In the genomic region with DNA sequence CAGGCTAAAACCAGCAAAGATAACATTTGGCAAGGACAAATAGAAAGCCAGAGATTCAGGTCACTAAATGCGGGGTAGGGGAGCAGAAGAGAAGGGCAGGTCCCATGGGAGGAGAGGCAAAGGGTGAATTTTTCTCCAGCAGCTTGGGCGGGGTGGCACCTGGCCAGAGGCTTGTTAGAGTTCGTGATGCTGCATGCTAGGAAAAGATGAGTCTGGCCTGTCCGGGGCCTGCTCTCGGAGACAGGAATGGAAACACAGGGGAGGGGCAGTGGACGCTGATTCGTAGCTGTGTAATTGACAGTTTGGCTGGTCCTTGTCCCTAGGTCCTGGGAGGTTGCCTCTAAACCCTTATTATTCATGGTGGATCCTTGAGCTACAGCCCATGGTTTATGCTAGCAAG, we compare ENCODE assay signal across 14 cellular contexts. TPM values are rescaled to one million over a fixed set of nuclear protein-coding genes. Genes with fewer than 3 reads are reported as not detected.
A peak's percentile ranks its signal among the peaks of the same experiment; 100 is the strongest.
DNase-seq lines count a peak whose midpoint lies in the region; ATAC-seq and TF ChIP-seq lines count a peak whose summit lies in the region.
"Had no signal": no experiment of that assay in that cellular context is flagged by ENCODE, and none has a peak within 500 bp of the region (broad histone marks: within the 10 kb centered on the region; RNA-seq: fewer than 3 reads in every experiment).

No MANE protein-coding gene starts in this region.

- H3K36me3 Mint-ChIP-seq in mesothelial cell of epicardium, result peaks cover 3% of the 10 kb centered on the region

- H3F3A ChIP-seq in MM.1S (ENCODE audit: insufficient read depth, low read length), result no peaks in the 10 kb centered on the region

- 0 out of 2 replicates have a peak overlapping the region, but pooled peaks have one; percentile 23 for H2AFZ ChIP-seq in MM.1S (ENCODE audit: low read length)

- H3K4me1 Mint-ChIP-seq in mesothelial cell of epicardium, result peaks cover 22% of the 10 kb centered on the region

- TF ChIP-seq POLR2A in esophagus muscularis mucosa (IDR thresholded peaks at IDR 0.05; ENCODE audit: low read depth) (no peak), suprapubic skin (IDR thresholded peaks at IDR 0.05) (no peak)

- H3K27ac Mint-ChIP-seq in mesothelial cell of epicardium, result peak overlapping the region; percentile 68
- H3K27ac Mint-ChIP-seq: activated T-helper 1 cell treated with anti-CD3 and anti-CD28 coated beads, Interleukin-12 subunit alpha, Interleukin-12 subunit beta, Interleukin-2, Interleukin-4 antibody, amounts not matched to agents 30 ng/mL and 10 ng/mL and 1 ng/mL, durations not matched to agents 14 hours and 24 hours and 36 hours had no signal

- H3K9me2 ChIP-seq in MM.1S (replicated peaks; ENCODE audit: insufficient read depth, low read length), result no peaks in the 10 kb centered on the region

- WGBS in esophagus muscularis mucosa, result 44% methylated on average over 7 of the region's 7 CpGs
- 35% methylated on average over 7 of the region's 7 CpGs for WGBS in suprapubic skin

- H3K9me3 Mint-ChIP-seq in mesothelial cell of epicardium, result peaks cover 17% of the 10 kb centered on the region

- H3K27ac ChIP-seq in MM.1S (ENCODE audit: low read length) (no peak overlapping the region), esophagus muscularis mucosa (replicated peaks in 1 of 4) (peak overlapping the region; percentile 43 to 83 (median 74)), suprapubic skin (peak overlapping the region; percentile 70)
- H3K27ac ChIP-seq: cardiac muscle cell had no signal

- H3K4me1 ChIP-seq in MM.1S (ENCODE audit: low read length), result no peaks in the 10 kb centered on the region
- H3K4me1 ChIP-seq in esophagus muscularis mucosa, result peaks cover 19 to 48% (median 42%) of the 10 kb centered on the region in 4 donors
- H3K4me1 ChIP-seq in suprapubic skin, result peaks cover 49% of the 10 kb centered on the region

- DNase-seq in MM.1S, result no peak
- DNase-seq in esophagus muscularis mucosa (ENCODE audit: extremely low spot score), result no peak
- DNase-seq in mesothelial cell of epicardium (ENCODE audit: low spot score in 2 of 2, unreplicated experiment in 2 of 2), result no peak
- DNase-seq in suprapubic skin (ENCODE audit: low spot score in 2 of 2), result peak in 1 of 2 donors; percentile 78
- DNase-seq in activated CD4-positive, alpha-beta T cell treated with anti-CD3 and anti-CD28 coated beads for 1 hour, result no peak
- DNase-seq in dermis blood vessel endothelial cell, result no peak
- no peak for DNase-seq in NCI-H146 treated with DMSO at 0.1 percent for 48 hours (lab: John Stamatoyannopoulos, UW; ENCODE audit: unreplicated experiment)
- DNase-seq: activated CD4-positive, CD25-positive, alpha-beta regulatory T cell; Caco-2 had no signal

- H3K9me3 ChIP-seq in MM.1S (replicated peaks; ENCODE audit: insufficient read depth, low read length) (no peaks in the 10 kb centered on the region), esophagus muscularis mucosa (peaks cover 0 to 4% (median 2%) of the 10 kb centered on the region in 4 donors), suprapubic skin (no peaks in the 10 kb centered on the region)
- H3K9me3 ChIP-seq: Caco-2 had no signal

- TF ChIP-seq CTCF in MM.1S (IDR thresholded peaks at IDR 0.05; ENCODE audit: low read length) (no peak), esophagus muscularis mucosa (IDR thresholded peaks at IDR 0.05) (no peak), mesothelial cell of epicardium (IDR thresholded peaks at IDR 0.05; ENCODE audit: unreplicated experiment) (no peak), suprapubic skin (IDR thresholded peaks at IDR 0.05) (no peak)

- H3K4me3 Mint-ChIP-seq in mesothelial cell of epicardium, result no peak overlapping the region
- H3K4me3 Mint-ChIP-seq: activated T-helper 1 cell treated with anti-CD3 and anti-CD28 coated beads, Interleukin-12 subunit alpha, Interleukin-12 subunit beta, Interleukin-2, Interleukin-4 antibody, amounts not matched to agents 30 ng/mL and 10 ng/mL and 1 ng/mL, durations not matched to agents 14 hours and 24 hours and 36 hours had no signal

- H3K27me3 ChIP-seq in MM.1S (replicated peaks; ENCODE audit: insufficient read depth, low read length) (no peaks in the 10 kb centered on the region), esophagus muscularis mucosa (no peaks in the 10 kb centered on the region), suprapubic skin (no peaks in the 10 kb centered on the region)
- H3K27me3 ChIP-seq: cardiac muscle cell had no signal

- H3K27me3 Mint-ChIP-seq in mesothelial cell of epicardium (ENCODE audit: low read depth), result no peaks in the 10 kb centered on the region

- intact Hi-C loops in esophagus muscularis mucosa (cut with DNase I), result loop anchor here (10.0 kb wide), 1 partner anchor 111 kb away; no protein-coding TSS in a partner anchor

- H3K9ac ChIP-seq in MM.1S (ENCODE audit: low read length), result no peak overlapping the region

- no peak for TF ChIP-seq EP300 in esophagus muscularis mucosa (IDR thresholded peaks at IDR 0.05)
- no peak for TF ChIP-seq EP300 in suprapubic skin (IDR thresholded peaks at IDR 0.05)

- H3K4me2 ChIP-seq in MM.1S (ENCODE audit: low read depth, low read length), result no peak overlapping the region

- H3K79me2 ChIP-seq in MM.1S (ENCODE audit: low read length), result no peaks in the 10 kb centered on the region

- H3K4me3 ChIP-seq in MM.1S (ENCODE audit: low read length) (no peak overlapping the region), esophagus muscularis mucosa (no peak overlapping the region), suprapubic skin (no peak overlapping the region)
- H3K4me3 ChIP-seq: cardiac muscle cell, lung had no signal

- H3K36me3 ChIP-seq in MM.1S (replicated peaks; ENCODE audit: insufficient read depth, low read length) (no peaks in the 10 kb centered on the region), esophagus muscularis mucosa (no peaks in the 10 kb centered on the region), suprapubic skin (no peaks in the 10 kb centered on the region)
- H3K36me3 ChIP-seq: cardiac muscle cell had no signal

- no peak for ATAC-seq in HG02981 (IDR thresholded peaks at IDR 0.05; ENCODE audit: unreplicated experiment)

- no peaks in the 10 kb centered on the region for H4K20me1 ChIP-seq in MM.1S (ENCODE audit: insufficient read depth, low read length)

RNA-seq across cellular contexts. Expression of a gene that starts 44.7 kb away (rescaled TPM):
- total RNA-seq in esophagus muscularis mucosa, result under 1 TPM in 2 of 4 donors, not detected in 2; under 0.01 to 0.26 TPM
- 4.0 to 4.5 TPM (median 4.1 TPM) in 3 replicates for total RNA-seq in mesothelial cell of epicardium
- 10 to 100 TPM in 1 of 4 donors, 1 to 10 TPM in 3; 1.8 to 12.7 (median 2.9) TPM for total RNA-seq in suprapubic skin
- not detected in 2 replicates for total RNA-seq in dermis blood vessel endothelial cell
- total RNA-seq: activated T-helper 1 cell treated with anti-CD3 and anti-CD28 coated beads, Interleukin-12 subunit alpha, Interleukin-12 subunit beta, Interleukin-2, Interleukin-4 antibody, amounts not matched to agents 30 ng/mL and 10 ng/mL and 1 ng/mL, durations not matched to agents 14 hours and 24 hours and 36 hours; NCI-H460 had no signal
